In the genomic region with DNA sequence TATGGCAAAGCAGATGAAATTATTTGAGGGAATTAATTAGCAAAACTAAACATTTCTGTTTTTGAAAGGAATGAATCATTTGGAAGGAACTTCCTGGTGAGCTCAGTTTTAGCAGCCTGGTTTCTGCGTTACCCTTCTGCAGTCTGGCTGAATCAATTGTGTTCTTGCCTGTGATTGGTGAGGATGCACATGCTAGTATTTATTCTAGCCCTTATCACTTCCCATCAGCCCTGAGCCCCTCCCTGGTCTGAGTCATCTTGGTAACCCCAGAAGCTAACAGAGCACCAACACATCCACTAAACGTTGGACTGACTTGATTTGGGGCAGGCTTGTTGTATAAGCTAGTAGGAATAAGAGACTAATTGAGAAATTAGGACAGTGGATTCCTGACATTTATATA, we compare ENCODE assay signal across 8 cellular contexts. TPM values are rescaled to one million over a fixed set of nuclear protein-coding genes. Genes with fewer than 3 reads are reported as not detected.
DNase-seq lines count a peak whose midpoint lies in the region; ATAC-seq, FAIRE-seq and TF ChIP-seq lines count a peak whose summit lies in the region.

No MANE protein-coding gene starts in this region.

- POLR2A ChIA-PET in HepG2 (lab: Yijun Ruan, JAX) = interaction anchor here (0.7 to 5.5 kb wide), 10 partner anchors 8 to 144 kb away, joined by 3 to 97 read pairs (median 4); no protein-coding TSS in a partner anchor

- peaks cover 39% of the 10 kb centered on the region for H4K20me1 ChIP-seq in HepG2 (ENCODE audit: insufficient read depth, low read length)

- WGBS in body of pancreas, 2 donors = 6 to 18% methylated on average over 2 of the region's 2 CpGs
- WGBS in HepG2 (ENCODE audit: low lambda C conversion rate) = 13% methylated on average over 2 of the region's 2 CpGs
- WGBS in thyroid gland, 2 donors = 46 to 56% methylated on average over 2 of the region's 2 CpGs

- CTCF ChIA-PET in HepG2 (lab: Yijun Ruan, JAX; ENCODE audit: low intra/inter-chr PET ratio, low total read pairs) = no interaction called here

- TF ChIP-seq EP300 in HepG2 (IDR thresholded peaks at IDR 0.05; ENCODE audit: low read depth in 2 of 2, low read length in 2 of 2) (peak in 1 of 2 experiments; percentile 71; a peak in 2 of 4 replicates), HepG2 (CRISPR knock-in tag; IDR thresholded peaks at IDR 0.05; ENCODE audit: borderline replicate concordance) (peak; percentile 55)

- intact Hi-C loops in body of pancreas (cut with DNase I) = no loop called here
- intact Hi-C loops in HepG2 (cut with micrococcal nuclease; ENCODE audit: unreplicated experiment) = no loop called here
- intact Hi-C loops in thyroid gland (cut with DNase I) = no loop called here

- DNase-seq in NCI-H2029 (lab: John Stamatoyannopoulos, UW) (peak; percentile 39), NCI-H2029 treated with DMSO at 0.1 percent for 48 hours (lab: John Stamatoyannopoulos, UW) (no peak), SJCRH30 (peak; percentile 60 to 66), body of pancreas (peak; percentile 30 to 77 (median 48)), HepG2 (ENCODE audit: low spot score) (peak; percentile 93), thyroid gland (no peak), NCI-H345 treated with DMSO at 0.1 percent for 48 hours (lab: John Stamatoyannopoulos, UW; ENCODE audit: unreplicated experiment) (no peak)

- no peaks in the 10 kb centered on the region for H3K36me3 ChIP-seq in SJCRH30
- H3K36me3 ChIP-seq in body of pancreas (replicated peaks in 1 of 2; ENCODE audit: insufficient read depth in 1 of 2, low read depth in 2 of 2) = no peaks in the 10 kb centered on the region
- H3K36me3 ChIP-seq in HepG2 (replicated peaks in 1 of 2; ENCODE audit: control insufficient read depth in 1 of 2, insufficient read depth in 2 of 2, low read length in 2 of 2) = peaks cover 4 to 21% of the 10 kb centered on the region in 2 experiments; a peak in 3 of 5 replicates
- H3K36me3 ChIP-seq in thyroid gland = no peaks in the 10 kb centered on the region

- TF ChIP-seq CTCF in body of pancreas (IDR thresholded peaks at IDR 0.05) (no peak), HepG2 (CRISPR knock-in tag; IDR thresholded peaks at IDR 0.05) (no peak), thyroid gland (IDR thresholded peaks at IDR 0.05) (no peak)

- ATAC-seq in body of pancreas = peak; percentile 87
- ATAC-seq in HepG2 = peak; percentile 84
- ATAC-seq in HG03025 (IDR thresholded peaks at IDR 0.05; ENCODE audit: low FRiP score, unreplicated experiment) = no peak

- H3K9ac ChIP-seq in HepG2 (ENCODE audit: insufficient read depth, low read depth, low read length) = peak overlapping the region; percentile 29; the same call in 1 of the 2 replicates

- H3K4me3 ChIP-seq in SJCRH30 (no peak overlapping the region), body of pancreas (no peak overlapping the region), HepG2 (replicated peaks in 1 of 3; ENCODE audit: insufficient read depth in 1 of 3, low read depth in 2 of 3, low read length in 3 of 3) (no peak overlapping the region), thyroid gland (replicated peaks in 1 of 3) (no peak overlapping the region)

- peaks cover 7% of the 10 kb centered on the region for H3K4me1 ChIP-seq in SJCRH30
- H3K4me1 ChIP-seq in body of pancreas = peaks cover 47% of the 10 kb centered on the region
- H3K4me1 ChIP-seq in HepG2 (ENCODE audit: insufficient read depth, low read length) = peaks cover 99% of the 10 kb centered on the region
- peaks cover 8 to 45% of the 10 kb centered on the region in 2 donors for H3K4me1 ChIP-seq in thyroid gland

- H3K27ac ChIP-seq in SJCRH30 = no peak overlapping the region
- peak overlapping the region; percentile 6 to 86 (median 58) for H3K27ac ChIP-seq in body of pancreas
- H3K27ac ChIP-seq in HepG2 (ENCODE audit: extremely low read length, insufficient read depth, low read length) = peak overlapping the region; percentile 53
- H3K27ac ChIP-seq in thyroid gland = peak overlapping the region in 2 of 3 donors; percentile 34 to 67

- no peak overlapping the region for H2AFZ ChIP-seq in HepG2 (ENCODE audit: low read length)

- in situ Hi-C loops in HepG2 (cut with HindIII; ENCODE audit: extremely low pct_ligation_motif_present, low pct_unique_long_range_greater_than_20kb) = no loop called here

- TF ChIP-seq POLR2A in body of pancreas (IDR thresholded peaks at IDR 0.05) (peak in 1 of 3 donors; percentile 7), HepG2 (IDR thresholded peaks at IDR 0.05; ENCODE audit: insufficient read depth in 1 of 2, low read depth in 2 of 2, low read length in 2 of 2) (no peak), thyroid gland (IDR thresholded peaks at IDR 0.05) (no peak)

- H3K27me3 ChIP-seq in SJCRH30 = no peaks in the 10 kb centered on the region
- no peaks in the 10 kb centered on the region for H3K27me3 ChIP-seq in body of pancreas
- H3K27me3 ChIP-seq in HepG2 (ENCODE audit: control insufficient read depth in 1 of 2, insufficient read depth in 2 of 2, low read length in 2 of 2) = no peaks in the 10 kb centered on the region
- no peaks in the 10 kb centered on the region for H3K27me3 ChIP-seq in thyroid gland

- BruUV-seq in HepG2 (replicated peaks; lab: Mats Ljungman, UMichigan) = no TSS peak

- H3K9me3 ChIP-seq in SJCRH30 (replicated peaks) (no peaks in the 10 kb centered on the region), body of pancreas (no peaks in the 10 kb centered on the region), HepG2 (ENCODE audit: low read length) (no peaks in the 10 kb centered on the region), thyroid gland (no peaks in the 10 kb centered on the region)

- peak; percentile 42 for FAIRE-seq in HepG2 (lab: Jason Lieb, UNC)

- H3K4me2 ChIP-seq in HepG2 (ENCODE audit: low read depth, low read length) = peak overlapping the region; percentile 30

- peaks cover 92% of the 10 kb centered on the region for H3K79me2 ChIP-seq in HepG2 (ENCODE audit: insufficient read depth, low read length)

- no peak for TF ChIP-seq RAD21 in HepG2 (CRISPR knock-in tag; IDR thresholded peaks at IDR 0.05)

TF ChIP-seq in HepG2, 621 proteins besides CTCF, POLR2A, EP300 and RAD21 (continues in another document):
- TF ChIP-seq ZMYM3 (CRISPR knock-in tag; IDR thresholded peaks at IDR 0.05) = no peak
- TF ChIP-seq SP5 (CRISPR knock-in tag; IDR thresholded peaks at IDR 0.05; ENCODE audit: borderline replicate concordance, low read depth) = peak; percentile 92
- peak; percentile 44; the same call in 1 of the 2 replicates for TF ChIP-seq RXRB (CRISPR knock-in tag; IDR thresholded peaks at IDR 0.05; ENCODE audit: borderline replicate concordance)
- no peak for TF ChIP-seq ZNF367 (CRISPR knock-in tag; IDR thresholded peaks at IDR 0.05; ENCODE audit: borderline replicate concordance)
- no peak for TF ChIP-seq ZNF703 (CRISPR knock-in tag; IDR thresholded peaks at IDR 0.05; ENCODE audit: borderline replicate concordance)
- TF ChIP-seq, protein P1, sequence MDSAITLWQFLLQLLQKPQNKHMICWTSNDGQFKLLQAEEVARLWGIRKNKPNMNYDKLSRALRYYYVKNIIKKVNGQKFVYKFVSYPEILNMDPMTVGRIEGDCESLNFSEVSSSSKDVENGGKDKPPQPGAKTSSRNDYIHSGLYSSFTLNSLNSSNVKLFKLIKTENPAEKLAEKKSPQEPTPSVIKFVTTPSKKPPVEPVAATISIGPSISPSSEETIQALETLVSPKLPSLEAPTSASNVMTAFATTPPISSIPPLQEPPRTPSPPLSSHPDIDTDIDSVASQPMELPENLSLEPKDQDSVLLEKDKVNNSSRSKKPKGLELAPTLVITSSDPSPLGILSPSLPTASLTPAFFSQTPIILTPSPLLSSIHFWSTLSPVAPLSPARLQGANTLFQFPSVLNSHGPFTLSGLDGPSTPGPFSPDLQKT (CRISPR knock-in tag; IDR thresholded peaks at IDR 0.05; ENCODE audit: borderline replicate concordance) = no peak
- no peak for TF ChIP-seq FOXA1 (IDR thresholded peaks at IDR 0.05)
- TF ChIP-seq FOXA1 (CRISPR knock-in tag; IDR thresholded peaks at IDR 0.05) = peak; percentile 63
- TF ChIP-seq TBX2 (CRISPR knock-in tag; IDR thresholded peaks at IDR 0.05; ENCODE audit: borderline replicate concordance) = 0 out of 2 replicates have a peak, but pooled peaks have one; percentile 28

RNA-seq across cellular contexts. Expression of a gene that starts 6.6 kb away (rescaled TPM):
- 13.8 and 14.3 TPM in 2 replicates for total RNA-seq in SJCRH30 (2014; rRNA removed; shearing (Covaris generic))
- total RNA-seq in body of pancreas (10 to 100 TPM; 60.2 to 79.1 TPM), HepG2 (2016; rRNA removed; fragmentation: Illumina TruSeq; extraction: Trizol) (110 and 135 TPM in 2 replicates), thyroid gland (100 to 1,000 TPM; 200 to 266 (median 232) TPM)
- total RNA-seq in HepG2 (2016; cell fraction: cytosol; rRNA removed; fragmentation: Illumina TruSeq; extraction: Trizol; ENCODE audit: low read depth) = 19.7 and 22.7 TPM in 2 replicates
- 109 and 122 TPM in 2 replicates for total RNA-seq in HepG2 (2016; cell fraction: insoluble cytoplasmic fraction; rRNA removed; fragmentation: Illumina TruSeq; extraction: Trizol)
- total RNA-seq in HepG2 (2016; cell fraction: membrane; rRNA removed; fragmentation: Illumina TruSeq; extraction: Trizol) = 29.6 and 31.5 TPM in 2 replicates
- 104 and 120 TPM in 2 replicates for total RNA-seq in HepG2 (2016; cell fraction: nucleus; rRNA removed; fragmentation: Illumina TruSeq; extraction: Trizol)
- polyA plus RNA-seq in HepG2 (2011; rRNA removed) = 109 and 112 TPM in 2 replicates
- 71.5 and 85.0 TPM in 2 replicates for polyA plus RNA-seq in HepG2 (2011; cell fraction: cytosol; rRNA removed)
- polyA plus RNA-seq in HepG2 (2011; cell fraction: nucleus; rRNA removed) = 238 and 261 TPM in 2 replicates
- 110 and 201 TPM in 2 replicates for polyA plus RNA-seq in HepG2 (2012)
- 3.9 and 4.9 TPM in 2 replicates for polyA plus RNA-seq in HepG2 (2016; cell fraction: cytosol; fragmentation: Illumina TruSeq; extraction: Trizol; ENCODE audit: low read depth)
- polyA plus RNA-seq in HepG2 (2016; cell fraction: insoluble cytoplasmic fraction; fragmentation: Illumina TruSeq; extraction: Trizol; ENCODE audit: low read depth) = 110 and 122 TPM in 2 replicates
- 11.6 and 12.9 TPM in 2 replicates for polyA plus RNA-seq in HepG2 (2016; cell fraction: membrane; fragmentation: Illumina TruSeq; extraction: Trizol; ENCODE audit: low read depth)
- 155 and 164 TPM in 2 replicates for polyA plus RNA-seq in HepG2 (2016; cell fraction: nucleus; fragmentation: Illumina TruSeq; extraction: Trizol; ENCODE audit: insufficient read depth, low read depth)
- polyA minus RNA-seq in HepG2 (2011; rRNA and poly(A)+ RNA removed; ENCODE audit: low replicate concordance) = 13.0 and 80.7 TPM in 2 replicates
- polyA minus RNA-seq in HepG2 (2011; cell fraction: cytosol; rRNA and poly(A)+ RNA removed) = 99.2 and 104 TPM in 2 replicates
- 157 and 183 TPM in 2 replicates for polyA minus RNA-seq in HepG2 (2011; cell fraction: nucleus; rRNA and poly(A)+ RNA removed)

Comparison
In these comparisons a context has a peak if more than half of its experiments do, and no peak if none do; other contexts are left out.
1. DNase-seq: peak in NCI-H2029 (single experiment), SJCRH30 (2 of 2), body of pancreas (4 of 4) and HepG2 (single experiment); none in NCI-H2029 treated with DMSO at 0.1 percent for 48 hours (single experiment), thyroid gland (0 of 2) and NCI-H345 treated with DMSO at 0.1 percent for 48 hours (single experiment).